Comparison of ENCODE assay signal across 8 cellular contexts in genomic region chr6:15296735-15297134, GRCh38. TPM values are rescaled to one million over a fixed set of nuclear protein-coding genes. Genes with fewer than 3 reads are reported as not detected.
DNase-seq lines count a peak whose midpoint lies in the region; ATAC-seq, FAIRE-seq and TF ChIP-seq lines count a peak whose summit lies in the region.
"Had no signal": no experiment of that assay in that cellular context is flagged by ENCODE, and none has a peak within 500 bp of the region (broad histone marks: within the 10 kb centered on the region; RNA-seq: fewer than 3 reads in every experiment).

No MANE protein-coding gene starts in this region.

- no peaks in the 10 kb centered on the region for H3K27me3 Mint-ChIP-seq in naive B cell

- H3K9me3 Mint-ChIP-seq in naive B cell = no peaks in the 10 kb centered on the region

- peaks cover 64 to 90% (median 81%) of the 10 kb centered on the region in 3 donors for H3K4me1 Mint-ChIP-seq in naive B cell

- ATAC-seq in GM18511 (IDR thresholded peaks at IDR 0.05; ENCODE audit: unreplicated experiment) (peak; percentile 62), GM21529 (IDR thresholded peaks at IDR 0.05; ENCODE audit: unreplicated experiment) (peak; percentile 60), naive B cell (ENCODE audit: low read depth in 2 of 2) (no peak)

- peaks cover 0 to 4% of the 10 kb centered on the region in 2 donors for H3K36me3 Mint-ChIP-seq in naive B cell

- H3K4me3 Mint-ChIP-seq in naive B cell = peak overlapping the region in 6 of 8 donors; percentile 2 to 83 (median 41)

- DNase-seq in NB4 (ENCODE audit: low read depth) (peak; percentile 56), naive B cell (no peak), H54 (ENCODE audit: insufficient read length, low spot score) (no peak), NCI-H2227 treated with DMSO at 0.1 percent for 48 hours (lab: John Stamatoyannopoulos, UW) (no peak), pons (ENCODE audit: low spot score) (no peak)

- no peak for TF ChIP-seq POLR2A in NB4 (IDR thresholded peaks at IDR 0.05; ENCODE audit: extremely low read depth, insufficient read length)
- no peak for TF ChIP-seq POLR2A in H54 (IDR thresholded peaks at IDR 0.05; ENCODE audit: low read depth, low read length)

- no peak for FAIRE-seq in H54 (lab: Jason Lieb, UNC)
- FAIRE-seq: colon had no signal

- no peak overlapping the region for H3K4me3 ChIP-seq in NB4 (ENCODE audit: low read depth, low read length)

- H3K27ac Mint-ChIP-seq in naive B cell = peak overlapping the region in 5 of 6 donors; percentile 46 to 88 (median 60)

- TF ChIP-seq CTCF in NB4 (IDR thresholded peaks at IDR 0.05; ENCODE audit: low read depth, low read length) = no peak

RNA-seq across cellular contexts. Expression of gene JARID2, which starts 50.9 kb away (rescaled TPM):
- 10 to 100 TPM in 5 of 6 donors, 1 to 10 TPM in 1; 2.7 to 21.9 (median 16.6) TPM for polyA plus RNA-seq in naive B cell (ENCODE audit: low read depth in 6 of 6)

Comparison
In these comparisons a context has a peak if more than half of its experiments do, and no peak if none do; other contexts are left out.
1. ATAC-seq: peak in GM18511 (single experiment) and GM21529 (single experiment); none in naive B cell (0 of 2).